ENCODE assay signal across 15 cellular contexts in the genomic region with DNA sequence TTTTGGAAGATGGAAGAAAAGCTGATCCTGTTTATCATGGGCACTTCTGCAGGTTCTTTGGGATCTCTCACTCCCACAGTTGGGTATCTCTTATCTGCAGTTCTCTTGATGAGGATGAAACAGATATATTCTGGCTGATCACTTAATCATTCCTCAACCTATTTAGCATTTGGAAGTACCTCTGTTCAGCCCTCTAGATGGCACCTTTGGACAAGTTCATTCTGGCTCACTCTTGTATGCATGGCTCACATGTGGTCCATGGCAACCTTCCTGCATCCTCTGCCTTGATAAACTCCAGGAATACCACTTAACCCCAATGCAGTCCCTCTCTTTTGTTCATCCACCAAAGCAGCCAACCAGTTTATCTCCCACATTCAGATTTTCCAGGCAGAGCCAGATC.
A peak's percentile ranks its signal among the peaks of the same experiment; 100 is the strongest.
DNase-seq lines count a peak whose midpoint lies in the region; ATAC-seq lines count a peak whose summit lies in the region.
"Had no signal": no experiment of that assay in that cellular context is flagged by ENCODE, and none has a peak within 500 bp of the region (broad histone marks: within the 10 kb centered on the region; RNA-seq: fewer than 3 reads in every experiment).

No MANE protein-coding gene starts in this region.

- H3K9ac ChIP-seq in adipocyte (ENCODE audit: low read length), result no peak overlapping the region

- H3K9me3 ChIP-seq in adipocyte (ENCODE audit: control insufficient read depth, low read length), result peaks cover 19% of the 10 kb centered on the region
- H3K9me3 ChIP-seq in MG63, result no peaks in the 10 kb centered on the region
- H3K9me3 ChIP-seq: Caco-2, neutrophil had no signal

- ATAC-seq in left lobe of liver, result peak; percentile 32
- no peak for ATAC-seq in GM18870 (IDR thresholded peaks at IDR 0.05; ENCODE audit: unreplicated experiment)
- no peak for ATAC-seq in GM18858 (IDR thresholded peaks at IDR 0.05; ENCODE audit: unreplicated experiment)
- ATAC-seq: stimulated activated naive CD8-positive, alpha-beta T cell treated with anti-CD3 and anti-CD28 coated beads, Interleukin-15, Interleukin-2, amounts not matched to agents 100 U/mL and 50 U/mL, for 24 hours had no signal

- H3K4me1 ChIP-seq in adipocyte (ENCODE audit: control insufficient read depth, insufficient read depth, low read length), result no peaks in the 10 kb centered on the region
- H3K4me1 ChIP-seq: Caco-2, esophagus squamous epithelium had no signal

- DNase-seq in ELR (ENCODE audit: low read depth) (peak; percentile 4), KBM-7 (peak; percentile 5), adipocyte (ENCODE audit: low read depth) (peak; percentile 23), left lobe of liver (ENCODE audit: low spot score) (no peak), H7 (no peak), MG63 (no peak)
- DNase-seq: activated T-cell treated with anti-CD3 and anti-CD28 coated beads, Interleukin-2, amount 50 U/mL, for 48 hours; Caco-2; esophagus squamous epithelium; SHP77; stimulated activated CD4-positive, alpha-beta T cell treated with anti-CD3 and anti-CD28 coated beads, Interleukin-1b, Interleukin-23, amount 100 ng/mL, for 48 hours; stimulated activated naive CD8-positive, alpha-beta T cell treated with anti-CD3 and anti-CD28 coated beads, Interleukin-15, Interleukin-2, amounts not matched to agents 100 U/mL and 50 U/mL, for 24 hours had no signal

- H3K4me3 ChIP-seq in adipocyte (ENCODE audit: low read length) (no peak overlapping the region), H7 (ENCODE audit: insufficient read depth, low read depth, low read length) (no peak overlapping the region), MG63 (no peak overlapping the region)
- H3K4me3 ChIP-seq: esophagus squamous epithelium had no signal

- H3K36me3 ChIP-seq in adipocyte (ENCODE audit: control insufficient read depth, insufficient read depth, low read length, severe bottlenecking) (no peaks in the 10 kb centered on the region), H7 (replicated peaks; ENCODE audit: control insufficient read depth, insufficient read depth, low read length) (no peaks in the 10 kb centered on the region), MG63 (no peaks in the 10 kb centered on the region)
- H3K36me3 ChIP-seq: esophagus squamous epithelium, neutrophil had no signal

- H3K27me3 ChIP-seq in adipocyte (replicated peaks; ENCODE audit: control insufficient read depth, insufficient read depth, low read length), result no peaks in the 10 kb centered on the region
- no peaks in the 10 kb centered on the region for H3K27me3 ChIP-seq in H7 (ENCODE audit: control insufficient read depth, insufficient read depth, low read length)
- H3K27me3 ChIP-seq in MG63, result no peaks in the 10 kb centered on the region
- H3K27me3 ChIP-seq: esophagus squamous epithelium, neutrophil had no signal

- in situ Hi-C loops in KBM-7 (cut with MboI; ENCODE audit: low pct_unique_long_range_greater_than_20kb, low sequenced_read_pairs), result no loop called here

Comparison
In these comparisons a context has a peak if more than half of its experiments do, and no peak if none do; other contexts are left out.
1. DNase-seq: peak in ELR (single experiment), KBM-7 (single experiment) and adipocyte (single experiment); none in left lobe of liver (single experiment), H7 (single experiment) and MG63 (single experiment).